In the genomic region with DNA sequence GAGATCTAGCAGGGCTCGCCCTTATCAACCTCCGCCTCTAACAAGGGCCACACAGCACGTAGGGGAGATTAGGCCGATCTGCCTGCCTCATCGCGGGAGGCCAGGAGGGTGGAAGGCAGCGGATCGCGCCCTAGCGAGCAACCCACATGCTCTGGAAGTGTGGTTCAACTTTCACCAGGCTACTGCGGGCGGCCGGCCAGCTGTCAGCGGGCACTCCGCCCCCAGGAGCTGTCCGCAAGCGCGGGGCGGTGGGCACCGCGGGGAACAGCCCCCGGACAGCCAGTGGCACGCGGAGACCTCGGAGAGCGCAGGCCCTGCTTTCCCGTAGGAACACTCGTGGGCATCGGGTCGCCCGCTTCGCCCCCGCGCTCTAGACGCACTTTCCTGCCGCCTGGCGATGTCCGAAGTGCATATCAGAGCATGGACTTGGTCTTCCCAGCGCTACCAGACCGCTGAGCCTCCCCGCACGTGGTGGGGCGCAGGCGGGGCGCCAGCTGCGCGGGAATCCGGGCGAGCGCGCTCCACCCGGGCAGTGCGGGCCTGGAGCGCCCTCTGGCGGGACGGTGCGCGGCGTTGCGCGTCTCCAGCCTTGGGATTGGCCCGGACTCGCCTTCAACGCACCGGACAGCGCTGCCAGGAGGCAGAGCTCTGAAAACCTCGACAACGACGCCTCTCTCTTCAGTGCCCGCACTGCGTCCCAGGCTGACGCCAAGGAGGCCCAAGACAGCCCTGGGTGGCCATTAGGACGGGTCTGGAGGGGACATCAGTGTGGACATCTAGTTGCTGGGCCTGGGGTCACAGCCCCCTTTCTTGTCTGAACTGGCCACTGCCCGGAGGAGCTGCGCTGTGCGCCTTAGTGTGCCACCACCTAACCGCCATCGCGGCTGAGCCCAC, we compare ENCODE assay signal across 8 cellular contexts. TPM values are rescaled to one million over a fixed set of nuclear protein-coding genes. Genes with fewer than 3 reads are reported as not detected.
DNase-seq lines count a peak whose midpoint lies in the region; ATAC-seq and TF ChIP-seq lines count a peak whose summit lies in the region.

No MANE protein-coding gene starts in this region.

- H3K27ac ChIP-seq in adrenal gland: no peak overlapping the region
- no peak overlapping the region for H3K27ac ChIP-seq in heart right ventricle
- H3K27ac ChIP-seq in trophoblast cell (ENCODE audit: low read depth, low read length): no peak overlapping the region
- no peak overlapping the region for H3K27ac ChIP-seq in thyroid gland

- TF ChIP-seq POLR2A in NB4 (IDR thresholded peaks at IDR 0.05; ENCODE audit: extremely low read depth, insufficient read length) (no peak), adrenal gland (IDR thresholded peaks at IDR 0.05) (no peak), thyroid gland (IDR thresholded peaks at IDR 0.05) (no peak)

- no peak overlapping the region for H2AK5ac ChIP-seq in trophoblast cell (ENCODE audit: low read length)

- H2BK120ac ChIP-seq in trophoblast cell (ENCODE audit: insufficient read depth, low read length, poor library complexity): no peak overlapping the region

- H4K12ac ChIP-seq in trophoblast cell (ENCODE audit: low read depth, low read length): peak overlapping the region; percentile 11

- H3K9me3 Mint-ChIP-seq in T-cell: no peaks in the 10 kb centered on the region

- H3K36me3 ChIP-seq in adrenal gland (replicated peaks in 1 of 2) (no peaks in the 10 kb centered on the region), heart right ventricle (no peaks in the 10 kb centered on the region), trophoblast cell (ENCODE audit: control insufficient read depth in 1 of 2, insufficient read depth in 2 of 2, low read length in 2 of 2) (no peaks in the 10 kb centered on the region), thyroid gland (no peaks in the 10 kb centered on the region)

- peak; percentile 84 for DNase-seq in NB4 (ENCODE audit: low read depth)
- DNase-seq in T-cell: peak; percentile 14 to 80 (median 62)
- peak; percentile 81 to 92 (median 85) for DNase-seq in adrenal gland
- peak; percentile 81 to 87 for DNase-seq in heart right ventricle
- peak; percentile 82 to 92 for DNase-seq in trophoblast cell
- peak; percentile 84 to 88 for DNase-seq in thyroid gland

- no peak overlapping the region for H3K9ac ChIP-seq in trophoblast cell (ENCODE audit: low read length)

- H3K36me3 Mint-ChIP-seq in T-cell: peaks cover 2% of the 10 kb centered on the region

- CTCF ChIA-PET in T-cell (lab: Charles Lee): interaction anchor here in 1 of 2 donors (1.0 kb wide), 1 partner anchor 513 kb away, joined by 3 read pairs; no protein-coding TSS in a partner anchor

- peak overlapping the region; percentile 61 to 78 (median 62) for H3K4me3 Mint-ChIP-seq in T-cell

- H4K91ac ChIP-seq in trophoblast cell (ENCODE audit: low read depth, low read length): peak overlapping the region; percentile 15

- POLR2A ChIA-PET in T-cell (lab: Charles Lee): no interaction called here

- intact Hi-C loops in adrenal gland (cut with DNase I): loop anchor here in 1 of 2 donors (10.0 kb wide), 1 partner anchor 508 kb away; no protein-coding TSS in a partner anchor
- intact Hi-C loops in heart right ventricle (cut with DNase I): loop anchor here in 9 of 10 donors (2.0 to 10.0 kb wide), 6 partner anchors 52 to 516 kb away; a partner anchor contains a TSS
- intact Hi-C loops in thyroid gland (cut with DNase I): no loop called here

- H3K4me3 ChIP-seq in NB4 (ENCODE audit: low read depth, low read length): no peak overlapping the region
- H3K4me3 ChIP-seq in adrenal gland: peak overlapping the region in 1 of 4 donors; percentile 40
- peak overlapping the region in 9 of 10 donors; percentile 34 to 56 (median 47) for H3K4me3 ChIP-seq in heart right ventricle
- H3K4me3 ChIP-seq in trophoblast cell (ENCODE audit: low read depth, low read length): no peak overlapping the region
- H3K4me3 ChIP-seq in thyroid gland (replicated peaks in 1 of 3): peak overlapping the region in 1 of 3 donors; percentile 31

- no peaks in the 10 kb centered on the region for H3K27me3 ChIP-seq in adrenal gland
- H3K27me3 ChIP-seq in heart right ventricle: peaks cover 0 to 46% (median 36%) of the 10 kb centered on the region in 7 donors
- no peaks in the 10 kb centered on the region for H3K27me3 ChIP-seq in trophoblast cell (ENCODE audit: insufficient read depth, low read length)
- H3K27me3 ChIP-seq in thyroid gland: no peaks in the 10 kb centered on the region

- no peak overlapping the region for H2BK5ac ChIP-seq in trophoblast cell (ENCODE audit: low read depth, low read length, poor library complexity)

- H3K4ac ChIP-seq in trophoblast cell (ENCODE audit: low read depth, low read length): no peak overlapping the region

- H2BK12ac ChIP-seq in trophoblast cell (ENCODE audit: low read length): peak overlapping the region; percentile 3

- no peak overlapping the region for H3K27ac Mint-ChIP-seq in T-cell

- H3K18ac ChIP-seq in trophoblast cell (ENCODE audit: low read length): peak overlapping the region; percentile 28

- H3K9me3 ChIP-seq in adrenal gland (replicated peaks in 1 of 3) (no peaks in the 10 kb centered on the region), heart right ventricle (no peaks in the 10 kb centered on the region), trophoblast cell (ENCODE audit: insufficient read depth, low read depth, low read length) (peaks cover 1% of the 10 kb centered on the region), thyroid gland (no peaks in the 10 kb centered on the region)

- H2AFZ ChIP-seq in trophoblast cell (ENCODE audit: insufficient read depth, low read length, poor library complexity): peak overlapping the region; percentile 42

- peak overlapping the region; percentile 58 for H3K4me2 ChIP-seq in trophoblast cell (ENCODE audit: low read length)

- H3K4me1 ChIP-seq in adrenal gland (replicated peaks in 1 of 2): peaks cover 12 to 27% of the 10 kb centered on the region in 2 donors
- peaks cover 13 to 34% (median 28%) of the 10 kb centered on the region in 9 donors for H3K4me1 ChIP-seq in heart right ventricle
- peaks cover 14 to 15% of the 10 kb centered on the region in 2 experiments for H3K4me1 ChIP-seq in trophoblast cell (ENCODE audit: control insufficient read depth in 1 of 2, insufficient read depth in 2 of 2, low read length in 2 of 2)
- peaks cover 24 to 25% of the 10 kb centered on the region in 2 donors for H3K4me1 ChIP-seq in thyroid gland

- H4K8ac ChIP-seq in trophoblast cell (ENCODE audit: low read depth, low read length): peak overlapping the region; percentile 78

- peak; percentile 55 for ATAC-seq in GM18502 (IDR thresholded peaks at IDR 0.05; ENCODE audit: poor library complexity, unreplicated experiment)
- peak; percentile 57 to 67 (median 65) for ATAC-seq in T-cell (replicated peaks in 1 of 4)
- peak; percentile 83 to 90 (median 87) for ATAC-seq in heart right ventricle
- ATAC-seq in GM18861 (IDR thresholded peaks at IDR 0.05; ENCODE audit: unreplicated experiment): no peak

- no peak overlapping the region for H3K14ac ChIP-seq in trophoblast cell (ENCODE audit: low read length)

- peak; percentile 73 for TF ChIP-seq CTCF in NB4 (IDR thresholded peaks at IDR 0.05; ENCODE audit: low read depth, low read length)
- peak; percentile 60 to 96 (median 81) for TF ChIP-seq CTCF in adrenal gland (IDR thresholded peaks at IDR 0.05)
- peak; percentile 89 to 99 (median 96) for TF ChIP-seq CTCF in heart right ventricle (IDR thresholded peaks at IDR 0.05)
- peak; percentile 65 to 97 (median 92) for TF ChIP-seq CTCF in thyroid gland (IDR thresholded peaks at IDR 0.05)

- WGBS in adrenal gland, 4 donors: 4 to 28% (median 5%) methylated on average over 14 to 79 of the region's 79 CpGs
- 4 to 7% methylated on average over 78 to 79 of the region's 79 CpGs for WGBS in heart right ventricle, 2 donors
- WGBS in trophoblast cell (ENCODE audit: extremely low coverage, insufficient coverage, insufficient read length): no CpG with 5 or more reads among the region's 79 CpGs
- 1 to 16% methylated on average over 25 to 30 of the region's 79 CpGs for WGBS in thyroid gland, 2 donors

- H3K79me2 ChIP-seq in trophoblast cell (ENCODE audit: control insufficient read depth, insufficient read depth, low read length, poor library complexity): no peaks in the 10 kb centered on the region

- peaks cover 28 to 42% (median 31%) of the 10 kb centered on the region in 3 donors for H3K4me1 Mint-ChIP-seq in T-cell

- H3K27me3 Mint-ChIP-seq in T-cell: peaks cover 21 to 27% of the 10 kb centered on the region in 2 donors

- peaks cover 6% of the 10 kb centered on the region for H3K79me1 ChIP-seq in trophoblast cell (ENCODE audit: low read length)

- H3K23ac ChIP-seq in trophoblast cell (ENCODE audit: low read length): no peak overlapping the region

RNA-seq across cellular contexts. Expression of a gene that starts 3.6 kb away (rescaled TPM):
- total RNA-seq in T-cell: 10 to 100 TPM; 44.2 to 54.6 (median 51.3) TPM
- total RNA-seq in adrenal gland: 10 to 100 TPM; 13.6 to 43.9 (median 34.1) TPM
- 10 to 100 TPM; 26.5 to 59.8 (median 34.5) TPM for polyA plus RNA-seq in adrenal gland
- 10 to 100 TPM; 17.1 to 27.0 (median 23.0) TPM for total RNA-seq in heart right ventricle
- polyA plus RNA-seq in heart right ventricle: 10 to 100 TPM; 12.0 to 34.0 TPM
- polyA plus RNA-seq in trophoblast cell (2013): 47.5 and 47.9 TPM in 2 replicates
- total RNA-seq in thyroid gland: 10 to 100 TPM; 21.6 to 46.4 (median 29.1) TPM

RNA-seq across cellular contexts. Expression of a gene that starts 51.8 kb away (rescaled TPM):
- 10 to 100 TPM; 73.1 to 80.8 (median 79.4) TPM for total RNA-seq in T-cell
- 10 to 100 TPM; 12.0 to 32.5 (median 27.9) TPM for total RNA-seq in adrenal gland
- polyA plus RNA-seq in adrenal gland: 10 to 100 TPM; 16.3 to 43.6 (median 37.5) TPM
- total RNA-seq in heart right ventricle: 10 to 100 TPM in 9 of 10 donors, 1 to 10 TPM in 1; 8.8 to 22.9 (median 13.9) TPM
- 10 to 100 TPM; 15.6 to 40.4 TPM for polyA plus RNA-seq in heart right ventricle
- polyA plus RNA-seq in trophoblast cell (2013): 43.1 and 44.7 TPM in 2 replicates
- total RNA-seq in thyroid gland: 10 to 100 TPM; 45.6 to 80.0 (median 64.5) TPM

RNA-seq across cellular contexts. Expression of a gene that starts 51.9 kb away (rescaled TPM):
- total RNA-seq in T-cell (1 to 10 TPM; 6.0 to 8.7 (median 6.5) TPM), adrenal gland (10 to 100 TPM in 1 of 8 donors, 1 to 10 TPM in 7; 1.7 to 13.2 (median 5.2) TPM), heart right ventricle (10 to 100 TPM in 1 of 10 donors, 1 to 10 TPM in 9; 4.0 to 10.2 (median 6.5) TPM), thyroid gland (10 to 100 TPM in 1 of 4 donors, 1 to 10 TPM in 3; 6.1 to 12.5 (median 7.1) TPM)
- polyA plus RNA-seq in adrenal gland (10 to 100 TPM in 1 of 3 donors, 1 to 10 TPM in 2; 2.4 to 14.6 (median 3.0) TPM), heart right ventricle (1 to 10 TPM; 2.5 to 5.1 TPM)
- polyA plus RNA-seq in trophoblast cell (2013): 7.0 and 7.1 TPM in 2 replicates

Comparison
In these comparisons a context has a peak if more than half of its experiments do, and no peak if none do; other contexts are left out.
1. H3K4me3 ChIP-seq: peak in heart right ventricle (9 of 10); none in NB4 (single experiment) and trophoblast cell (single experiment).
2. Peak in every context shown above with its lines, with median percentiles within 50 percentile points of each other: DNase-seq and CTCF ChIP-seq.